ENCODE assay signal across 3 cellular contexts in the genomic region with DNA sequence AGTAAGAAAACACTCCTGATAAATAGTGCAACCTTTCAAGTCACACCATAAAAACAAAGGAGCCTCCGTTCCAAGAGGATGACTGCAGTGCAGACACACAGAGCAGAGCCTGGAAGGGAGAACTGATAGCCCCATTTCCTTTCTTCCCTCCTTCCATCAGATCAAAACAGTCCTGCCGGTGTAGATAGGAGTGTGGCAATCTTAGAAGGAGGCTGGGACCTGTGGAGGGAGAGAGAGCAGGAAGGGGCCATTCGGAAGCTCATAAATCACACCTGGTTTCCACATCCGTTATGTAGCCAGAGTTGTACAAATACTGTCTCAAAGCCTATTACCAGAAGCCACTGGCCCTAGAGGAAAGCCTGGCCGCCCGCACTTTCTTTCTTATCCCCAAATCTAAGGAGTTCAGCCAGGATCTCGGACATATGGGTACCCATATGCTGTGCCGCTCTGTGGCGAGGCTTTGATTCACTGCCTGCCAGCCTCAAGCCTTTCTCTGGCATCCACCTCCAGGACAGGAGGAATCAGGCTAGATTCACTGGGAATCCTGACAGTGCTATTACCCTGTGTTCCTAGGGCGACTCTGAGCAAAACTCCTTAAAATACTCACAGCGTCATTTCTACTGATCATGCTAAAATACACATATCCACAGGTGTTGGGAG.
TF ChIP-seq lines count a peak whose summit lies in the region.

No MANE protein-coding gene starts in this region.

TF ChIP-seq in IMR-90, 13 proteins besides CTCF, POLR2A, EP300 and RAD21:
- TF ChIP-seq CHD1 (IDR thresholded peaks at IDR 0.05; ENCODE audit: low read depth, low read length) (no peak), MXI1 (IDR thresholded peaks at IDR 0.05; ENCODE audit: borderline replicate concordance, low read depth, low read length) (no peak), NFE2L2 (IDR thresholded peaks at IDR 0.05; ENCODE audit: low read depth, low read length) (no peak), SMC3 (IDR thresholded peaks at IDR 0.05; ENCODE audit: low read depth, low read length) (no peak), RFX5 (IDR thresholded peaks at IDR 0.05; ENCODE audit: low read depth, low read length) (no peak), FOS (IDR thresholded peaks at IDR 0.05; ENCODE audit: low read depth, low read length) (no peak), MAFK (IDR thresholded peaks at IDR 0.05; ENCODE audit: low read depth, low read length) (no peak), MAZ (IDR thresholded peaks at IDR 0.05; ENCODE audit: borderline replicate concordance, low read depth, low read length) (no peak), BHLHE40 (IDR thresholded peaks at IDR 0.05; ENCODE audit: low read depth, low read length) (no peak), CEBPB (IDR thresholded peaks at IDR 0.05; ENCODE audit: low read depth, low read length) (no peak), RCOR1 (IDR thresholded peaks at IDR 0.05; ENCODE audit: insufficient replicate concordance, low read length) (no peak)
- TF ChIP-seq, protein P1, sequence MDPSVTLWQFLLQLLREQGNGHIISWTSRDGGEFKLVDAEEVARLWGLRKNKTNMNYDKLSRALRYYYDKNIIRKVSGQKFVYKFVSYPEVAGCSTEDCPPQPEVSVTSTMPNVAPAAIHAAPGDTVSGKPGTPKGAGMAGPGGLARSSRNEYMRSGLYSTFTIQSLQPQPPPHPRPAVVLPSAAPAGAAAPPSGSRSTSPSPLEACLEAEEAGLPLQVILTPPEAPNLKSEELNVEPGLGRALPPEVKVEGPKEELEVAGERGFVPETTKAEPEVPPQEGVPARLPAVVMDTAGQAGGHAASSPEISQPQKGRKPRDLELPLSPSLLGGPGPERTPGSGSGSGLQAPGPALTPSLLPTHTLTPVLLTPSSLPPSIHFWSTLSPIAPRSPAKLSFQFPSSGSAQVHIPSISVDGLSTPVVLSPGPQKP (IDR thresholded peaks at IDR 0.05; ENCODE audit: borderline replicate concordance, low read depth, low read length), result no peak
- TF ChIP-seq, protein P2, sequence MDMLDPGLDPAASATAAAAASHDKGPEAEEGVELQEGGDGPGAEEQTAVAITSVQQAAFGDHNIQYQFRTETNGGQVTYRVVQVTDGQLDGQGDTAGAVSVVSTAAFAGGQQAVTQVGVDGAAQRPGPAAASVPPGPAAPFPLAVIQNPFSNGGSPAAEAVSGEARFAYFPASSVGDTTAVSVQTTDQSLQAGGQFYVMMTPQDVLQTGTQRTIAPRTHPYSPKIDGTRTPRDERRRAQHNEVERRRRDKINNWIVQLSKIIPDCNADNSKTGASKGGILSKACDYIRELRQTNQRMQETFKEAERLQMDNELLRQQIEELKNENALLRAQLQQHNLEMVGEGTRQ (IDR thresholded peaks at IDR 0.05; ENCODE audit: low read depth, low read length), result no peak

TF ChIP-seq in K562, 482 proteins besides CTCF, POLR2A, EP300 and RAD21 (continues in another document):
- no peak; the same call in 1 of the 2 replicates for TF ChIP-seq EGR1 (conservative IDR thresholded peaks at IDR 0.05)
- no peak for TF ChIP-seq RFX1 (IDR thresholded peaks at IDR 0.05)
- TF ChIP-seq SPI1 (IDR thresholded peaks at IDR 0.05; ENCODE audit: borderline replicate concordance, low read depth, low read length), result peak; percentile 56; the same call in 1 of the 2 replicates
- TF ChIP-seq CBX3 (IDR thresholded peaks at IDR 0.05; ENCODE audit: borderline replicate concordance in 1 of 2, low read length in 2 of 2), result peak in 1 of 2 experiments; percentile 78; a peak in 1 of 3 replicates
- TF ChIP-seq DACH1 (IDR thresholded peaks at IDR 0.05; ENCODE audit: partially characterized antibody), result no peak
- no peak for TF ChIP-seq BRF1 (IDR thresholded peaks at IDR 0.05; ENCODE audit: borderline replicate concordance, extremely low read depth, insufficient read length)
- no peak for TF ChIP-seq ZFP30 (CRISPR knock-in tag; IDR thresholded peaks at IDR 0.05; ENCODE audit: borderline replicate concordance)
- peak; percentile 83 for TF ChIP-seq HDAC3 (IDR thresholded peaks at IDR 0.05; ENCODE audit: borderline replicate concordance, partially characterized antibody)
- TF ChIP-seq SRSF7 (optimal IDR thresholded peaks at IDR 0.05; ENCODE audit: low read depth, low read length), result no peak
- peak; percentile 89 for TF ChIP-seq FOXM1 (IDR thresholded peaks at IDR 0.05; ENCODE audit: low read depth)
- TF ChIP-seq FOXM1 (CRISPR knock-in tag; IDR thresholded peaks at IDR 0.05; ENCODE audit: low read depth), result no peak
- no peak for TF ChIP-seq ILK (tag; IDR thresholded peaks at IDR 0.05; ENCODE audit: borderline replicate concordance, low read depth)
- TF ChIP-seq MXI1 (IDR thresholded peaks at IDR 0.05; ENCODE audit: low read depth, low read length), result no peak
- peak; percentile 83 for TF ChIP-seq SMAD1 (IDR thresholded peaks at IDR 0.05; ENCODE audit: low read depth, low read length, partially characterized antibody)
- TF ChIP-seq MYC (IDR thresholded peaks at IDR 0.05; ENCODE audit: low read depth, low read length), result peak; percentile 69
- TF ChIP-seq MYC (CRISPR knock-in tag; IDR thresholded peaks at IDR 0.05; ENCODE audit: borderline replicate concordance, low read depth), result no peak
- TF ChIP-seq, protein P3, sequence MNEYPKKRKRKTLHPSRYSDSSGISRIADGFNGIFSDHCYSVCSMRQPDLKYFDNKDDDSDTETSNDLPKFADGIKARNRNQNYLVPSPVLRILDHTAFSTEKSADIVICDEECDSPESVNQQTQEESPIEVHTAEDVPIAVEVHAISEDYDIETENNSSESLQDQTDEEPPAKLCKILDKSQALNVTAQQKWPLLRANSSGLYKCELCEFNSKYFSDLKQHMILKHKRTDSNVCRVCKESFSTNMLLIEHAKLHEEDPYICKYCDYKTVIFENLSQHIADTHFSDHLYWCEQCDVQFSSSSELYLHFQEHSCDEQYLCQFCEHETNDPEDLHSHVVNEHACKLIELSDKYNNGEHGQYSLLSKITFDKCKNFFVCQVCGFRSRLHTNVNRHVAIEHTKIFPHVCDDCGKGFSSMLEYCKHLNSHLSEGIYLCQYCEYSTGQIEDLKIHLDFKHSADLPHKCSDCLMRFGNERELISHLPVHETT (CRISPR knock-in tag; conservative IDR thresholded peaks at IDR 0.05 in 1 of 2, IDR thresholded peaks at IDR 0.05 in 1 of 2), result peak in 1 of 2 experiments; percentile 45; a peak in 1 of 4 replicates
- peak; percentile 96 for TF ChIP-seq TCF3 (CRISPR knock-in tag; IDR thresholded peaks at IDR 0.05)
- TF ChIP-seq ZFP36 (IDR thresholded peaks at IDR 0.05; ENCODE audit: low read depth, low read length, partially characterized antibody), result peak; percentile 39
- TF ChIP-seq, protein P4, sequence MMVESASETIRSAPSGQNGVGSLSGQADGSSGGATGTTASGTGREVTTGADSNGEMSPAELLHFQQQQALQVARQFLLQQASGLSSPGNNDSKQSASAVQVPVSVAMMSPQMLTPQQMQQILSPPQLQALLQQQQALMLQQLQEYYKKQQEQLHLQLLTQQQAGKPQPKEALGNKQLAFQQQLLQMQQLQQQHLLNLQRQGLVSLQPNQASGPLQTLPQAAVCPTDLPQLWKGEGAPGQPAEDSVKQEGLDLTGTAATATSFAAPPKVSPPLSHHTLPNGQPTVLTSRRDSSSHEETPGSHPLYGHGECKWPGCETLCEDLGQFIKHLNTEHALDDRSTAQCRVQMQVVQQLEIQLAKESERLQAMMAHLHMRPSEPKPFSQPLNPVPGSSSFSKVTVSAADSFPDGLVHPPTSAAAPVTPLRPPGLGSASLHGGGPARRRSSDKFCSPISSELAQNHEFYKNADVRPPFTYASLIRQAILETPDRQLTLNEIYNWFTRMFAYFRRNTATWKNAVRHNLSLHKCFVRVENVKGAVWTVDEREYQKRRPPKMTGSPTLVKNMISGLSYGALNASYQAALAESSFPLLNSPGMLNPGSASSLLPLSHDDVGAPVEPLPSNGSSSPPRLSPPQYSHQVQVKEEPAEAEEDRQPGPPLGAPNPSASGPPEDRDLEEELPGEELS (CRISPR knock-in tag; IDR thresholded peaks at IDR 0.05; ENCODE audit: borderline replicate concordance), result no peak
- no peak for TF ChIP-seq KHSRP (IDR thresholded peaks at IDR 0.05)
- no peak for TF ChIP-seq TARDBP (IDR thresholded peaks at IDR 0.05)
- TF ChIP-seq ZNF830 (CRISPR knock-in tag; IDR thresholded peaks at IDR 0.05), result peak; percentile 76; the same call in 1 of the 2 replicates
- TF ChIP-seq ZNF3 (CRISPR knock-in tag; IDR thresholded peaks at IDR 0.05), result no peak
- TF ChIP-seq ETV6 (IDR thresholded peaks at IDR 0.05; ENCODE audit: borderline replicate concordance in 1 of 2, low read depth in 2 of 2, low read length in 1 of 2), result peak; percentile 75 to 95; a peak in 3 of 4 replicates
- TF ChIP-seq ETV6 (CRISPR knock-in tag; IDR thresholded peaks at IDR 0.05; ENCODE audit: borderline replicate concordance), result no peak
- TF ChIP-seq, protein P5, sequence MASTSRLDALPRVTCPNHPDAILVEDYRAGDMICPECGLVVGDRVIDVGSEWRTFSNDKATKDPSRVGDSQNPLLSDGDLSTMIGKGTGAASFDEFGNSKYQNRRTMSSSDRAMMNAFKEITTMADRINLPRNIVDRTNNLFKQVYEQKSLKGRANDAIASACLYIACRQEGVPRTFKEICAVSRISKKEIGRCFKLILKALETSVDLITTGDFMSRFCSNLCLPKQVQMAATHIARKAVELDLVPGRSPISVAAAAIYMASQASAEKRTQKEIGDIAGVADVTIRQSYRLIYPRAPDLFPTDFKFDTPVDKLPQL (IDR thresholded peaks at IDR 0.05; ENCODE audit: extremely low read depth, insufficient read length), result no peak

TF ChIP-seq in SK-N-SH treated with all-trans-retinoic acid at 6 μM for 48 hours, 23 proteins besides CTCF, POLR2A, EP300 and RAD21:
- TF ChIP-seq, protein P6, sequence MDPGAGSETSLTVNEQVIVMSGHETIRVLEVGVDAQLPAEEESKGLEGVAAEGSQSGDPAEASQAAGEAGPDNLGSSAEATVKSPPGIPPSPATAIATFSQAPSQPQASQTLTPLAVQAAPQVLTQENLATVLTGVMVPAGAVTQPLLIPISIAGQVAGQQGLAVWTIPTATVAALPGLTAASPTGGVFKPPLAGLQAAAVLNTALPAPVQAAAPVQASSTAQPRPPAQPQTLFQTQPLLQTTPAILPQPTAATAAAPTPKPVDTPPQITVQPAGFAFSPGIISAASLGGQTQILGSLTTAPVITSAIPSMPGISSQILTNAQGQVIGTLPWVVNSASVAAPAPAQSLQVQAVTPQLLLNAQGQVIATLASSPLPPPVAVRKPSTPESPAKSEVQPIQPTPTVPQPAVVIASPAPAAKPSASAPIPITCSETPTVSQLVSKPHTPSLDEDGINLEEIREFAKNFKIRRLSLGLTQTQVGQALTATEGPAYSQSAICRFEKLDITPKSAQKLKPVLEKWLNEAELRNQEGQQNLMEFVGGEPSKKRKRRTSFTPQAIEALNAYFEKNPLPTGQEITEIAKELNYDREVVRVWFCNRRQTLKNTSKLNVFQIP (CRISPR knock-in tag; IDR thresholded peaks at IDR 0.05; ENCODE audit: borderline replicate concordance, low read depth), result no peak
- no peak for TF ChIP-seq ZNF70 (CRISPR knock-in tag; IDR thresholded peaks at IDR 0.05)
- TF ChIP-seq, protein P7, sequence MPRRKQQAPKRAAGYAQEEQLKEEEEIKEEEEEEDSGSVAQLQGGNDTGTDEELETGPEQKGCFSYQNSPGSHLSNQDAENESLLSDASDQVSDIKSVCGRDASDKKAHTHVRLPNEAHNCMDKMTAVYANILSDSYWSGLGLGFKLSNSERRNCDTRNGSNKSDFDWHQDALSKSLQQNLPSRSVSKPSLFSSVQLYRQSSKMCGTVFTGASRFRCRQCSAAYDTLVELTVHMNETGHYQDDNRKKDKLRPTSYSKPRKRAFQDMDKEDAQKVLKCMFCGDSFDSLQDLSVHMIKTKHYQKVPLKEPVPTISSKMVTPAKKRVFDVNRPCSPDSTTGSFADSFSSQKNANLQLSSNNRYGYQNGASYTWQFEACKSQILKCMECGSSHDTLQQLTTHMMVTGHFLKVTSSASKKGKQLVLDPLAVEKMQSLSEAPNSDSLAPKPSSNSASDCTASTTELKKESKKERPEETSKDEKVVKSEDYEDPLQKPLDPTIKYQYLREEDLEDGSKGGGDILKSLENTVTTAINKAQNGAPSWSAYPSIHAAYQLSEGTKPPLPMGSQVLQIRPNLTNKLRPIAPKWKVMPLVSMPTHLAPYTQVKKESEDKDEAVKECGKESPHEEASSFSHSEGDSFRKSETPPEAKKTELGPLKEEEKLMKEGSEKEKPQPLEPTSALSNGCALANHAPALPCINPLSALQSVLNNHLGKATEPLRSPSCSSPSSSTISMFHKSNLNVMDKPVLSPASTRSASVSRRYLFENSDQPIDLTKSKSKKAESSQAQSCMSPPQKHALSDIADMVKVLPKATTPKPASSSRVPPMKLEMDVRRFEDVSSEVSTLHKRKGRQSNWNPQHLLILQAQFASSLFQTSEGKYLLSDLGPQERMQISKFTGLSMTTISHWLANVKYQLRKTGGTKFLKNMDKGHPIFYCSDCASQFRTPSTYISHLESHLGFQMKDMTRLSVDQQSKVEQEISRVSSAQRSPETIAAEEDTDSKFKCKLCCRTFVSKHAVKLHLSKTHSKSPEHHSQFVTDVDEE (CRISPR knock-in tag; IDR thresholded peaks at IDR 0.05), result no peak
- TF ChIP-seq ZNF565 (CRISPR knock-in tag; conservative IDR thresholded peaks at IDR 0.05; ENCODE audit: low read depth), result no peak
- no peak for TF ChIP-seq SNAI2 (CRISPR knock-in tag; IDR thresholded peaks at IDR 0.05)
- TF ChIP-seq, protein P8, sequence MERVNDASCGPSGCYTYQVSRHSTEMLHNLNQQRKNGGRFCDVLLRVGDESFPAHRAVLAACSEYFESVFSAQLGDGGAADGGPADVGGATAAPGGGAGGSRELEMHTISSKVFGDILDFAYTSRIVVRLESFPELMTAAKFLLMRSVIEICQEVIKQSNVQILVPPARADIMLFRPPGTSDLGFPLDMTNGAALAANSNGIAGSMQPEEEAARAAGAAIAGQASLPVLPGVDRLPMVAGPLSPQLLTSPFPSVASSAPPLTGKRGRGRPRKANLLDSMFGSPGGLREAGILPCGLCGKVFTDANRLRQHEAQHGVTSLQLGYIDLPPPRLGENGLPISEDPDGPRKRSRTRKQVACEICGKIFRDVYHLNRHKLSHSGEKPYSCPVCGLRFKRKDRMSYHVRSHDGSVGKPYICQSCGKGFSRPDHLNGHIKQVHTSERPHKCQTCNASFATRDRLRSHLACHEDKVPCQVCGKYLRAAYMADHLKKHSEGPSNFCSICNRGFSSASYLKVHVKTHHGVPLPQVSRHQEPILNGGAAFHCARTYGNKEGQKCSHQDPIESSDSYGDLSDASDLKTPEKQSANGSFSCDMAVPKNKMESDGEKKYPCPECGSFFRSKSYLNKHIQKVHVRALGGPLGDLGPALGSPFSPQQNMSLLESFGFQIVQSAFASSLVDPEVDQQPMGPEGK (CRISPR knock-in tag; IDR thresholded peaks at IDR 0.05; ENCODE audit: borderline replicate concordance), result no peak
- TF ChIP-seq GLIS3 (CRISPR knock-in tag; IDR thresholded peaks at IDR 0.05), result no peak
- no peak for TF ChIP-seq TCF4 (CRISPR knock-in tag; IDR thresholded peaks at IDR 0.05; ENCODE audit: borderline replicate concordance)
- no peak for TF ChIP-seq ZNF8 (CRISPR knock-in tag; IDR thresholded peaks at IDR 0.05)
- TF ChIP-seq TOX (CRISPR knock-in tag; IDR thresholded peaks at IDR 0.05; ENCODE audit: borderline replicate concordance), result no peak
- no peak for TF ChIP-seq ZFP30 (CRISPR knock-in tag; IDR thresholded peaks at IDR 0.05)
- no peak for TF ChIP-seq ZC3H10 (CRISPR knock-in tag; IDR thresholded peaks at IDR 0.05)
- no peak for TF ChIP-seq ESRRG (CRISPR knock-in tag; IDR thresholded peaks at IDR 0.05)
- TF ChIP-seq ZFP3 (CRISPR knock-in tag; IDR thresholded peaks at IDR 0.05), result no peak
TF ChIP-seq in SK-N-SH treated with all-trans-retinoic acid at 6 μM for 48 hours: peak in this region for 0.
